ENCODE assay signal across 9 cellular contexts in the genomic region with DNA sequence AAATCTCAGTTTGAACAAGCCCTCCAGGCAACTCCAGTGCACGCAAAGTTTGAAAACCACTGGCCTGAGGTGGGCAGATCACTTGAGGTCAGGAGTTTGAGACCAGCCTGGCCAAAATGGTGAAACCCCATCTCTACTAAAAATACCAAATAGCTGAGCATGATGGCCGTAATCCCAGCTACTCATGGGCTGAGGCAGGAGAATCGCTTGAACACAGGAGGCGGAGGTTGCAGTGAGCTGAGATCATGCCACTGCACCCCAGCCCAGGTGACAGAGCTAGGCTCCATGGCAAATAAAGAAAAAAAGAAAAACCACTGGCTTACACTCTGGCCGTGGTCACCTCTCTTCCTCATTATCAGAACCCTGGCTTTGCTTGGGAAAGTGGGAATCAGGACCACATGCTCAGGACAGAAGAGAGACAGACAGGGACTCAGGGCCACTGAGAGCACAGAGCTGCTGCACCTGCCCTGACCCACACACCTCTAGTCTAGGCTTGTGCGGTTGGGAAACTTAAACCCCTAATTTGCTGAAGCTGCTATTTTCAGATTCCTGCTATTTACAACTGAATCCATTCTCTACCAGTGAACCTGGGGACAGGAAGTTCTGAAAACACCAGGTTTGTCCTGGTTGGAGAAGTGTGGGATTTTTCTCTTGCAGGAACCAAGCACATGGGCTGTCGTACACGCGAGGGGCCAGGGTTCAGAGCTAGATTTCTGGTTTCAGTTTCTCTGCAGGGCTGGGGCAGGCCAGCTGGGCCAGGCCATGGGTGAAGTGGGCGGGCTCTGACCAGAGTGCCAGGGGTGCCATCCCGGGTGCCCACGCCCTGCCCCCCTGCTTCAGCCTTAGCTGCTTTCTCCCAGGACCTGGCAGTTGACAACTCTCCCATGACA. TPM values are rescaled to one million over a fixed set of nuclear protein-coding genes. Genes with fewer than 3 reads are reported as not detected.
DNase-seq lines count a peak whose midpoint lies in the region; ATAC-seq and TF ChIP-seq lines count a peak whose summit lies in the region.
"Had no signal": no experiment of that assay in that cellular context is flagged by ENCODE, and none has a peak within 500 bp of the region (broad histone marks: within the 10 kb centered on the region; RNA-seq: fewer than 3 reads in every experiment).

No MANE protein-coding gene starts in this region.

- peaks cover 0 to 27% (median 10%) of the 10 kb centered on the region in 11 experiments; a peak in 11 of 22 replicates for H3K9me3 ChIP-seq in BLaER1 treated with 17β-estradiol and CSF1 and Interleukin-3, amounts not matched to agents 10 nM and 100 nM (replicated peaks in 1 of 11)
- no peaks in the 10 kb centered on the region for H3K9me3 ChIP-seq in SK-N-SH
- no peaks in the 10 kb centered on the region for H3K9me3 ChIP-seq in BE2C

- POLR2A ChIA-PET in SK-N-SH (lab: Yijun Ruan, JAX) = no interaction called here

- peak overlapping the region; percentile 49 to 87 (median 67) for H3K4me2 ChIP-seq in BLaER1 treated with 17β-estradiol and CSF1 and Interleukin-3, amounts not matched to agents 10 nM and 100 nM
- H3K4me2 ChIP-seq in SK-N-SH = no peak overlapping the region

- H3K36me3 ChIP-seq in BLaER1 treated with 17β-estradiol and CSF1 and Interleukin-3, amounts not matched to agents 10 nM and 100 nM = no peaks in the 10 kb centered on the region
- H3K36me3 ChIP-seq in SK-N-SH (replicated peaks in 1 of 2; ENCODE audit: control insufficient read depth in 1 of 2, insufficient read depth in 2 of 2, low read length in 1 of 2) (no peaks in the 10 kb centered on the region), BE2C (no peaks in the 10 kb centered on the region)

- 80% methylated on average over 11 of the region's 12 CpGs for WGBS in SK-N-SH (ENCODE audit: low lambda C conversion rate)

- ATAC-seq in GM19455 (IDR thresholded peaks at IDR 0.05; ENCODE audit: unreplicated experiment) (peak; percentile 58), HG03354 (IDR thresholded peaks at IDR 0.05; ENCODE audit: poor library complexity, severe bottlenecking, unreplicated experiment) (peak; percentile 71), left cardiac atrium (peak; percentile 77 to 83)

- H3K79me2 ChIP-seq in SK-N-SH (ENCODE audit: insufficient read depth) = no peaks in the 10 kb centered on the region

- H2AFZ ChIP-seq in SK-N-SH (ENCODE audit: low read depth) = no peak overlapping the region

- H4K20me1 ChIP-seq in BLaER1 treated with 17β-estradiol and CSF1 and Interleukin-3, amounts not matched to agents 10 nM and 100 nM = no peaks in the 10 kb centered on the region
- H4K20me1 ChIP-seq in SK-N-SH (ENCODE audit: insufficient read depth) = no peaks in the 10 kb centered on the region

- no peaks in the 10 kb centered on the region for H3F3A ChIP-seq in SK-N-SH (replicated peaks; ENCODE audit: insufficient read depth)

- CTCF ChIA-PET in SK-N-SH (lab: Yijun Ruan, JAX) = interaction anchor here (1.9 kb wide), 1 partner anchor 20 kb away, joined by 5 read pairs; no protein-coding TSS in a partner anchor

- no peak overlapping the region for H3K4me3 ChIP-seq in BLaER1 treated with 17β-estradiol and CSF1 and Interleukin-3, amounts not matched to agents 10 nM and 100 nM
- H3K4me3 ChIP-seq in SK-N-SH (ENCODE audit: low read depth in 2 of 2, low read length in 1 of 2) (no peak overlapping the region), BE2C (ENCODE audit: low read depth, low read length) (no peak overlapping the region)

- TF ChIP-seq CTCF in SK-N-SH (IDR thresholded peaks at IDR 0.05) (no peak), BE2C (IDR thresholded peaks at IDR 0.05; ENCODE audit: low read depth, low read length) (no peak)

- no peak for TF ChIP-seq RAD21 in SK-N-SH (IDR thresholded peaks at IDR 0.05; ENCODE audit: low read length)

- H3K27ac ChIP-seq in BLaER1 treated with 17β-estradiol and CSF1 and Interleukin-3, amounts not matched to agents 10 nM and 100 nM = peak overlapping the region in 7 of 11 experiments; percentile 13 to 65 (median 42); a peak in 12 of 22 replicates
- H3K27ac ChIP-seq in SK-N-SH (ENCODE audit: low read depth in 2 of 2, low read length in 1 of 2) = no peak overlapping the region
- H3K27ac ChIP-seq: VCaP had no signal

- intact Hi-C loops in left cardiac atrium (cut with DNase I) = no loop called here

- DNase-seq in left cardiac atrium = no peak
- DNase-seq in T-helper 9 cell = no peak
- no peak for DNase-seq in NCI-H2196 (lab: John Stamatoyannopoulos, UW; ENCODE audit: unreplicated experiment)
- DNase-seq in SK-N-SH = no peak
- no peak for DNase-seq in BE2C

- H3K9me2 ChIP-seq in SK-N-SH = no peaks in the 10 kb centered on the region

- TF ChIP-seq EP300 in SK-N-SH (IDR thresholded peaks at IDR 0.05; ENCODE audit: borderline replicate concordance in 1 of 2, low read depth in 1 of 2, low read length in 1 of 2) = no peak

- peaks cover 36 to 71% (median 56%) of the 10 kb centered on the region in 10 experiments for H3K4me1 ChIP-seq in BLaER1 treated with 17β-estradiol and CSF1 and Interleukin-3, amounts not matched to agents 10 nM and 100 nM
- no peaks in the 10 kb centered on the region; a peak in 1 of 4 replicates for H3K4me1 ChIP-seq in SK-N-SH (ENCODE audit: control insufficient read depth in 1 of 2, insufficient read depth in 2 of 2, low read depth in 1 of 2, low read length in 1 of 2)
- no peaks in the 10 kb centered on the region for H3K4me1 ChIP-seq in BE2C

- no peaks in the 10 kb centered on the region for H3K27me3 ChIP-seq in BLaER1 treated with 17β-estradiol and CSF1 and Interleukin-3, amounts not matched to agents 10 nM and 100 nM
- H3K27me3 ChIP-seq in SK-N-SH (ENCODE audit: insufficient read depth) (peaks cover 10% of the 10 kb centered on the region; the same call in 1 of the 2 replicates), BE2C (no peaks in the 10 kb centered on the region)

- H3K9ac ChIP-seq in BLaER1 treated with 17β-estradiol and CSF1 and Interleukin-3, amounts not matched to agents 10 nM and 100 nM = peak overlapping the region in 4 of 11 experiments; percentile 3 to 40 (median 19); a peak in 2 of 22 replicates
- H3K9ac ChIP-seq in SK-N-SH = no peak overlapping the region

TF ChIP-seq in SK-N-SH, 30 proteins besides CTCF, POLR2A, EP300 and RAD21:
- TF ChIP-seq RCOR1 (IDR thresholded peaks at IDR 0.05; ENCODE audit: low read length) (no peak), MXI1 (IDR thresholded peaks at IDR 0.05; ENCODE audit: low read depth, low read length) (no peak)

RNA-seq across cellular contexts. Expression of a gene that starts 51.6 kb away (rescaled TPM):
- 1 to 10 TPM; 3.6 to 5.2 TPM for total RNA-seq in left cardiac atrium
- 4.4 and 4.7 TPM in 2 replicates for polyA plus RNA-seq in SK-N-SH (2012; rRNA removed)
- 2.8 and 3.3 TPM in 2 replicates for polyA plus RNA-seq in SK-N-SH (2012; cell fraction: cytosol; rRNA removed)
- polyA plus RNA-seq in SK-N-SH (2012; cell fraction: nucleus; rRNA removed) = 4.3 and 6.0 TPM in 2 replicates
- 3.6 TPM for polyA plus RNA-seq in BE2C (2012; ENCODE audit: insufficient read depth, insufficient read length, low read depth)

Comparison
In these comparisons a context has a peak if more than half of its experiments do, and no peak if none do; other contexts are left out.
1. H3K27ac ChIP-seq: peak in BLaER1 treated with 17β-estradiol and CSF1 and Interleukin-3, amounts not matched to agents 10 nM and 100 nM (7 of 11); none in SK-N-SH (0 of 2).
2. Peak in every context shown above with its lines, with median percentiles within 50 percentile points of each other: ATAC-seq.